21 cellular contexts compared by ENCODE assay signal in the genomic region with DNA sequence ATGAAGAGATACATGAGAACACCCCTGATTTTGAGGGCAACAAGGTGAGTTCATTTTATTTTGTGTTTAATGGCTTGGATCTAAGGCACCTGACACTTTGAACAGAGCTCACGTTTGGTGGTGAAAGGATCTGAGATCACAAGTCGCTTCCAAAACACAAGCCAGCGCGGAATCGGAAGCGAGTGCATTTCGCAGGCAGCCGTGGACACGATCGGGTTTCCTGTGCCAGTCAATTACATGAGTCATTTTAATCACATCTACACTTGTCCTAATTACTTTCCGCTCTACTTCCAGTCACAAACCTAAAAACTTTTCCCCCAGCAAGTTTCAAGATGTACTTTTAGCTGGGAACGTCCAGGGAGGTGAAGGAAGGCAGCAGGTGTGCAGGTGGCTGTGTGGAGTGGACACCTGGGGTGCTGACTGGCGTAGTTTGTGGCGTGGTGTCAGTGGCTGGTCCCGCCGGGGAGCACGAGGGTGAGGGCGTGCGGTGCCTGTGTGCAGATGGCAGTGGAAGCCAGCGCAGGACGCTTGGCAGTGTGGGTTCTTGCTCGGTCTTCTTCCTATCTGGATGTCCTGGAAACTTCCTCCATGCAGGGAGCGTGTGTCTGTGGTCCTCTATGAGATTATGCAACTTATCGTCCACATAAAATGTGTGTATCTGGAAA.
DNase-seq lines count a peak whose midpoint lies in the region; ATAC-seq, FAIRE-seq and TF ChIP-seq lines count a peak whose summit lies in the region.
"Had no signal": no experiment of that assay in that cellular context is flagged by ENCODE, and none has a peak within 500 bp of the region (broad histone marks: within the 10 kb centered on the region; RNA-seq: fewer than 3 reads in every experiment).

No MANE protein-coding gene starts in this region.

- no peaks in the 10 kb centered on the region for H3K36me3 ChIP-seq in right atrium auricular region
- H3K36me3 ChIP-seq: breast epithelium, colonic mucosa, sigmoid colon, uterus had no signal

- no peaks in the 10 kb centered on the region for H3K27me3 ChIP-seq in right atrium auricular region
- no peaks in the 10 kb centered on the region for H3K27me3 ChIP-seq in right cardiac atrium (ENCODE audit: control insufficient read depth, insufficient read depth)
- H3K27me3 ChIP-seq: breast epithelium, colonic mucosa, uterus had no signal

- no peak for ATAC-seq in right cardiac atrium
- ATAC-seq in GM21717 (IDR thresholded peaks at IDR 0.05; ENCODE audit: unreplicated experiment): no peak
- ATAC-seq: HCT116 had no signal

- DNase-seq in right atrium auricular region (ENCODE audit: low spot score): peak; percentile 43
- no peak for DNase-seq in right cardiac atrium
- peak; percentile 31 for DNase-seq in NCI-H128 (lab: John Stamatoyannopoulos, UW; ENCODE audit: unreplicated experiment)
- DNase-seq in dermis blood vessel endothelial cell: peak; percentile 57
- no peak for DNase-seq in activated CD4-positive, CD25-positive, alpha-beta regulatory T cell (lab: John Stamatoyannopoulos, UW)
- no peak for DNase-seq in frontal cortex (ENCODE audit: low spot score in 2 of 2)
- DNase-seq: activated CD4-positive, alpha-beta memory T cell treated with anti-CD3 and anti-CD28 coated beads, Interleukin-2, amount 10 ng/mL, durations not matched to agents 7 days and 5 days; activated T-cell treated with anti-CD3 and anti-CD28 coated beads, Interleukin-2, amount 50 U/mL, for 1 hour; CD4-positive, alpha-beta memory T cell; colonic mucosa; endodermal cell; kidney glomerular epithelial cell; NCI-H1694; NCI-H524 treated with DMSO at 0.1 percent for 48 hours; occipital lobe; sigmoid colon; T-helper 9 cell; uterus had no signal

- intact Hi-C loops in right cardiac atrium (cut with DNase I): loop anchor here in 1 of 4 donors (5.0 kb wide), 1 partner anchor 52 kb away; no protein-coding TSS in a partner anchor

- no peak for FAIRE-seq in frontal cortex (lab: Jason Lieb, UNC)

- H3K4me1 ChIP-seq in right atrium auricular region (peaks cover 0 to 12% of the 10 kb centered on the region in 2 donors), right cardiac atrium (ENCODE audit: control insufficient read depth, insufficient read depth, low read length) (no peaks in the 10 kb centered on the region)
- H3K4me1 ChIP-seq: breast epithelium, colonic mucosa, sigmoid colon, uterus had no signal

- H3K4me3 ChIP-seq in right atrium auricular region: no peak overlapping the region
- no peak overlapping the region for H3K4me3 ChIP-seq in right cardiac atrium (ENCODE audit: low read length)
- H3K4me3 ChIP-seq: breast epithelium, colonic mucosa, sigmoid colon, uterus had no signal

- TF ChIP-seq CTCF in right atrium auricular region (IDR thresholded peaks at IDR 0.05): no peak

- 71% methylated on average over 24 of the region's 24 CpGs for WGBS in right cardiac atrium

- H3K27ac ChIP-seq in right atrium auricular region: no peak overlapping the region
- H3K27ac ChIP-seq in right cardiac atrium (ENCODE audit: low read length): no peak overlapping the region
- H3K27ac ChIP-seq: colonic mucosa, sigmoid colon, uterus had no signal

- no peaks in the 10 kb centered on the region for H3K9me3 ChIP-seq in right atrium auricular region
- no peaks in the 10 kb centered on the region for H3K9me3 ChIP-seq in right cardiac atrium (ENCODE audit: control insufficient read depth, low read length)
- H3K9me3 ChIP-seq: breast epithelium, colonic mucosa, sigmoid colon, uterus had no signal

Comparison
In these comparisons a context has a peak if more than half of its experiments do, and no peak if none do; other contexts are left out.
1. DNase-seq: peak in right atrium auricular region (single experiment), NCI-H128 (single experiment) and dermis blood vessel endothelial cell (single experiment); none in right cardiac atrium (0 of 3), activated CD4-positive, CD25-positive, alpha-beta regulatory T cell (0 of 4) and frontal cortex (0 of 2).